ENCODE assay signal across 19 cellular contexts in genomic region chr4:26420903-26421302, GRCh38.
A peak's percentile ranks its signal among the peaks of the same experiment; 100 is the strongest.
DNase-seq lines count a peak whose midpoint lies in the region; ATAC-seq and TF ChIP-seq lines count a peak whose summit lies in the region.
"Had no signal": no experiment of that assay in that cellular context is flagged by ENCODE, and none has a peak within 500 bp of the region (broad histone marks: within the 10 kb centered on the region; RNA-seq: fewer than 3 reads in every experiment).

No MANE protein-coding gene starts in this region.

- no peaks in the 10 kb centered on the region for H3K27me3 ChIP-seq in GM23338 (ENCODE audit: insufficient read depth)
- H3K27me3 ChIP-seq in endodermal cell (ENCODE audit: control insufficient read depth, insufficient read depth, low read length, poor library complexity, severe bottlenecking), result no peaks in the 10 kb centered on the region
- no peaks in the 10 kb centered on the region for H3K27me3 ChIP-seq in psoas muscle (ENCODE audit: insufficient read depth in 3 of 3, low read length in 2 of 3)
- H3K27me3 ChIP-seq: dorsolateral prefrontal cortex, SJCRH30, thyroid gland had no signal

- H3K4me1 Mint-ChIP-seq in GM23338 (peaks cover 40% of the 10 kb centered on the region), endodermal cell (peaks cover 28% of the 10 kb centered on the region)
- no peaks in the 10 kb centered on the region for H3K4me1 Mint-ChIP-seq in activated naive CD4-positive, alpha-beta T cell treated with anti-CD3 and anti-CD28 coated beads for 36 hours (ENCODE audit: low read depth)
- H3K4me1 Mint-ChIP-seq: B cell; stimulated activated memory B cell treated with anti-CD40 and anti-IgM and Interleukin-4, amounts not matched to agents 10 μg/mL and 1 μg/mL and 100 μg/mL, for 72 hours had no signal

- H4K20me1 ChIP-seq in GM23338 (replicated peaks; ENCODE audit: insufficient read depth), result no peaks in the 10 kb centered on the region

- peak overlapping the region; percentile 60; the same call in 1 of the 2 replicates for H3K27ac ChIP-seq in GM23338 (ENCODE audit: low read depth)
- H3K27ac ChIP-seq in endodermal cell (ENCODE audit: low read depth, low read length), result no peak overlapping the region
- peak overlapping the region; percentile 30 for H3K27ac ChIP-seq in psoas muscle
- H3K27ac ChIP-seq: SJCRH30, thyroid gland had no signal

- H3K27me3 Mint-ChIP-seq in GM23338 (ENCODE audit: insufficient read depth, low read depth, poor library complexity) (peaks cover 2% of the 10 kb centered on the region), endodermal cell (ENCODE audit: insufficient read depth) (no peaks in the 10 kb centered on the region)
- no peaks in the 10 kb centered on the region for H3K27me3 Mint-ChIP-seq in activated naive CD4-positive, alpha-beta T cell treated with anti-CD3 and anti-CD28 coated beads for 36 hours (ENCODE audit: low read depth)
- H3K27me3 Mint-ChIP-seq: B cell; stimulated activated memory B cell treated with anti-CD40 and anti-IgM and Interleukin-4, amounts not matched to agents 10 μg/mL and 1 μg/mL and 100 μg/mL, for 72 hours had no signal

- intact Hi-C loops in psoas muscle (cut with DNase I), result no loop called here
- intact Hi-C loops in activated naive CD4-positive, alpha-beta T cell treated with anti-CD3 and anti-CD28 coated beads for 36 hours (cut with micrococcal nuclease), result no loop called here

- no peak for TF ChIP-seq CTCF in GM23338 (conservative IDR thresholded peaks at IDR 0.05; ENCODE audit: low read depth in 2 of 2)
- no peak for TF ChIP-seq CTCF in endodermal cell (conservative IDR thresholded peaks at IDR 0.05)
- no peak for TF ChIP-seq CTCF in psoas muscle (IDR thresholded peaks at IDR 0.05)

- H3K27ac Mint-ChIP-seq in GM23338 (peak overlapping the region; percentile 56; the same call in 1 of the 2 replicates), endodermal cell (peak overlapping the region; percentile 26)
- no peak overlapping the region for H3K27ac Mint-ChIP-seq in activated naive CD4-positive, alpha-beta T cell treated with anti-CD3 and anti-CD28 coated beads for 36 hours
- H3K27ac Mint-ChIP-seq: B cell; stimulated activated memory B cell treated with anti-CD40 and anti-IgM and Interleukin-4, amounts not matched to agents 10 μg/mL and 1 μg/mL and 100 μg/mL, for 72 hours had no signal

- H3K4me1 ChIP-seq in GM23338 (ENCODE audit: insufficient read depth), result peaks cover 36% of the 10 kb centered on the region
- H3K4me1 ChIP-seq in endodermal cell (ENCODE audit: control insufficient read depth, insufficient read depth, low read length), result no peaks in the 10 kb centered on the region
- H3K4me1 ChIP-seq in psoas muscle, result peaks cover 10% of the 10 kb centered on the region
- H3K4me1 ChIP-seq: SJCRH30 had no signal

- DNase-seq in GM23338 (ENCODE audit: low spot score), result no peak
- DNase-seq in NCI-H146 (lab: John Stamatoyannopoulos, UW), result peak; percentile 60
- no peak for DNase-seq in endodermal cell
- no peak for DNase-seq in psoas muscle
- no peak for DNase-seq in activated naive CD4-positive, alpha-beta T cell treated with anti-CD3 and anti-CD28 coated beads for 36 hours
- DNase-seq in NCI-H1436 (lab: John Stamatoyannopoulos, UW), result no peak
- DNase-seq in NCI-H226, result no peak
- DNase-seq: activated CD4-positive, CD25-positive, alpha-beta regulatory T cell treated with anti-CD3 and anti-CD28 coated beads, Interleukin-2, amount 50 U/mL, for 72 hours; dorsolateral prefrontal cortex; NCI-H1417; NCI-H510A; SJCRH30; stimulated activated CD4-positive, alpha-beta T cell treated with anti-CD3 and anti-CD28 coated beads, Interleukin-12 subunit alpha, Interleukin-12 subunit beta, amount 100 ng/mL, for 4 hours; thyroid gland had no signal

- H3K36me3 Mint-ChIP-seq in GM23338 (ENCODE audit: low read depth), result peaks cover 49% of the 10 kb centered on the region
- H3K36me3 Mint-ChIP-seq in endodermal cell (ENCODE audit: low read depth), result peaks cover 54% of the 10 kb centered on the region
- H3K36me3 Mint-ChIP-seq in activated naive CD4-positive, alpha-beta T cell treated with anti-CD3 and anti-CD28 coated beads for 36 hours (ENCODE audit: low read depth), result peaks cover 41% of the 10 kb centered on the region

- H3K9me3 Mint-ChIP-seq in GM23338 (no peaks in the 10 kb centered on the region), endodermal cell (no peaks in the 10 kb centered on the region)
- no peaks in the 10 kb centered on the region for H3K9me3 Mint-ChIP-seq in activated naive CD4-positive, alpha-beta T cell treated with anti-CD3 and anti-CD28 coated beads for 36 hours
- H3K9me3 Mint-ChIP-seq: stimulated activated memory B cell treated with anti-CD40 and anti-IgM and Interleukin-4, amounts not matched to agents 10 μg/mL and 1 μg/mL and 100 μg/mL, for 72 hours had no signal

- no peak overlapping the region for H2AFZ ChIP-seq in GM23338

- ATAC-seq in GM23338 (peak; percentile 76), psoas muscle (peak in 3 of 4 donors; percentile 17 to 80 (median 48)), SK-N-SH treated with all-trans-retinoic acid at 6 μM for 48 hours (no peak)
- ATAC-seq: esophagus mucosa; stimulated activated memory B cell treated with anti-CD40 and anti-IgM and Interleukin-4, amounts not matched to agents 10 μg/mL and 1 μg/mL and 100 μg/mL, for 72 hours had no signal

- no peak overlapping the region for H3K9ac ChIP-seq in endodermal cell (ENCODE audit: extremely low read depth, low read length, poor library complexity, severe bottlenecking)

- no peak overlapping the region for H3K4me3 Mint-ChIP-seq in GM23338
- H3K4me3 Mint-ChIP-seq in endodermal cell, result no peak overlapping the region
- no peak overlapping the region for H3K4me3 Mint-ChIP-seq in activated naive CD4-positive, alpha-beta T cell treated with anti-CD3 and anti-CD28 coated beads for 36 hours
- H3K4me3 Mint-ChIP-seq: B cell; brain; stimulated activated memory B cell treated with anti-CD40 and anti-IgM and Interleukin-4, amounts not matched to agents 10 μg/mL and 1 μg/mL and 100 μg/mL, for 72 hours had no signal

- H3K4me2 ChIP-seq in GM23338, result no peak overlapping the region

- H3K9me2 ChIP-seq in GM23338 (ENCODE audit: insufficient read depth), result no peaks in the 10 kb centered on the region

- H3K4me3 ChIP-seq in GM23338, result no peak overlapping the region
- H3K4me3 ChIP-seq in endodermal cell (ENCODE audit: low read length), result no peak overlapping the region
- no peak overlapping the region for H3K4me3 ChIP-seq in psoas muscle
- H3K4me3 ChIP-seq: dorsolateral prefrontal cortex, SJCRH30, thyroid gland had no signal

- WGBS in endodermal cell (ENCODE audit: insufficient coverage in 1 of 2, insufficient read length in 1 of 2), 2 experiments, result 87 to 100% methylated on average over 1 of the region's 1 CpG
- WGBS in psoas muscle, 3 donors, result 8 to 33% (median 26%) methylated on average over 1 of the region's 1 CpG

- peaks cover 8% of the 10 kb centered on the region; the same call in 1 of the 2 replicates for H3K36me3 ChIP-seq in GM23338 (ENCODE audit: insufficient read depth)
- H3K36me3 ChIP-seq in endodermal cell (ENCODE audit: control insufficient read depth, insufficient read depth, low read length), result peaks cover 69% of the 10 kb centered on the region
- H3K36me3 ChIP-seq in psoas muscle (ENCODE audit: insufficient read depth in 1 of 2, low read depth in 1 of 2), result peaks cover 2 to 45% of the 10 kb centered on the region in 2 donors

- no peaks in the 10 kb centered on the region for H3K9me3 ChIP-seq in endodermal cell (ENCODE audit: control insufficient read depth, low read length)
- H3K9me3 ChIP-seq in psoas muscle, result no peaks in the 10 kb centered on the region
- H3K9me3 ChIP-seq: SJCRH30, thyroid gland had no signal

- peaks cover 54% of the 10 kb centered on the region for H3K79me2 ChIP-seq in GM23338 (replicated peaks; ENCODE audit: insufficient read depth)

- no peaks in the 10 kb centered on the region for H3F3A ChIP-seq in GM23338 (replicated peaks; ENCODE audit: low read depth)

- CTCF ChIA-PET in activated naive CD4-positive, alpha-beta T cell treated with anti-CD3 and anti-CD28 coated beads for 36 hours (lab: Charles Lee), result interaction anchor here (1.2 kb wide), 1 partner anchor 90 kb away, joined by 3 read pairs; no protein-coding TSS in a partner anchor

TF ChIP-seq in GM23338, 12 proteins besides CTCF, POLR2A, EP300 and RAD21 (continues in another document):
- no peak for TF ChIP-seq EZH2phosphoT487 (IDR thresholded peaks at IDR 0.05; ENCODE audit: unreplicated experiment)

TF ChIP-seq in SK-N-SH treated with all-trans-retinoic acid at 6 μM for 48 hours, 23 proteins besides CTCF, POLR2A, EP300 and RAD21:
- no peak for TF ChIP-seq ISL1 (CRISPR knock-in tag; IDR thresholded peaks at IDR 0.05)
- no peak for TF ChIP-seq ZNF565 (CRISPR knock-in tag; conservative IDR thresholded peaks at IDR 0.05; ENCODE audit: low read depth)
- no peak for TF ChIP-seq CSDC2 (CRISPR knock-in tag; IDR thresholded peaks at IDR 0.05)
- TF ChIP-seq ZFP30 (CRISPR knock-in tag; IDR thresholded peaks at IDR 0.05), result no peak
- TF ChIP-seq ZNF70 (CRISPR knock-in tag; IDR thresholded peaks at IDR 0.05), result no peak
- TF ChIP-seq SNAI2 (CRISPR knock-in tag; IDR thresholded peaks at IDR 0.05), result no peak
- no peak for TF ChIP-seq GLIS3 (CRISPR knock-in tag; IDR thresholded peaks at IDR 0.05)
- no peak for TF ChIP-seq TSHZ2 (CRISPR knock-in tag; IDR thresholded peaks at IDR 0.05)
